ENCODE assay signal across 8 cellular contexts in the genomic region with DNA sequence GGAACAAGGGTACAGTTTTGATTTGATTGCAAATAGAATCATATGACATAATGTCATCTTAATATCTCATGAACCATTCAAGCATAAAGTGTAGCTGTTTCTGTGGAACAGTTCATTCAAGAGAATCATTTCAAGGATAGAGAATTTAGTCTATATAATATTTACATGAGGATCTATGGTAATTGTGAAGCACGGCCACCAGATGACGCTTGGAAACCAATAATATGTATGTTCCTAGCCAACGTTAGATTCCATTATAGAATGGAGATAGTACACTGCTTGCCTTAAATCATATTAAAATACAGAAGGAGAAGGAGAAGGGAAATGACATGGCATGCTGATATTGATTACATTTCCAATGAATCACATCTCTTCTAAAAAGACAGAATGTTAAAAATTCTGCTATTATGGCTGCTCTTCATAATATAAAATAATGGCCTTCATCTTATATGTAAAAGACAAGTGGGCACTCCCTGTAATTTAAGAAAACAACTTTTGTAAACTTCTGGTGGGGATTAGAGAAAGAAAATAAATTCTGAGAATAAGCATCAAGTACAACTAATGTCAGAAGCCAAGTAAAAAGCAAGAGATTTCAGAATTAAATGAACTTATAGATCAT.
A peak's percentile ranks its signal among the peaks of the same experiment; 100 is the strongest.
DNase-seq lines count a peak whose midpoint lies in the region; ATAC-seq and TF ChIP-seq lines count a peak whose summit lies in the region.

No MANE protein-coding gene starts in this region.

- TF ChIP-seq POLR2A in suprapubic skin (IDR thresholded peaks at IDR 0.05), result no peak

- H3K9me3 ChIP-seq in OCI-LY3 (ENCODE audit: insufficient read depth, low read length) (no peaks in the 10 kb centered on the region), suprapubic skin (no peaks in the 10 kb centered on the region)

- H3K79me2 ChIP-seq in OCI-LY3 (ENCODE audit: low read length), result no peaks in the 10 kb centered on the region

- DNase-seq in COLO668 (lab: John Stamatoyannopoulos, UW; ENCODE audit: unreplicated experiment) (peak; percentile 69), HT-29 (ENCODE audit: low spot score) (peak; percentile 72), foreskin keratinocyte (no peak), suprapubic skin (ENCODE audit: low spot score in 2 of 2) (no peak)
- no peak for DNase-seq in activated CD4-positive, CD25-positive, alpha-beta regulatory T cell (lab: John Stamatoyannopoulos, UW)

- H3K4me3 ChIP-seq in OCI-LY3 (ENCODE audit: low read length), result no peak overlapping the region
- H3K4me3 ChIP-seq in suprapubic skin, result no peak overlapping the region

- H3K4me1 ChIP-seq in OCI-LY3 (ENCODE audit: low read length) (peaks cover 6% of the 10 kb centered on the region; the same call in 1 of the 2 replicates), foreskin keratinocyte (peaks cover 10% of the 10 kb centered on the region), suprapubic skin (no peaks in the 10 kb centered on the region)

- no peak overlapping the region for H2AFZ ChIP-seq in OCI-LY3 (ENCODE audit: low read depth, low read length)

- TF ChIP-seq CTCF in OCI-LY3 (IDR thresholded peaks at IDR 0.05; ENCODE audit: low read depth, low read length), result peak; percentile 77
- peak; percentile 54 for TF ChIP-seq CTCF in foreskin keratinocyte (conservative IDR thresholded peaks at IDR 0.05)
- TF ChIP-seq CTCF in suprapubic skin (IDR thresholded peaks at IDR 0.05), result no peak

- no peak for ATAC-seq in foreskin keratinocyte
- ATAC-seq in HG02938 (IDR thresholded peaks at IDR 0.05; ENCODE audit: unreplicated experiment), result no peak
- ATAC-seq in GM21390 (IDR thresholded peaks at IDR 0.05; ENCODE audit: unreplicated experiment), result no peak

- H3K4me2 ChIP-seq in OCI-LY3 (ENCODE audit: low read length), result no peak overlapping the region

- WGBS in suprapubic skin, result 59% methylated on average over 3 of the region's 3 CpGs

- H3K36me3 ChIP-seq in OCI-LY3 (replicated peaks; ENCODE audit: low read depth, low read length), result no peaks in the 10 kb centered on the region
- H3K36me3 ChIP-seq in suprapubic skin, result no peaks in the 10 kb centered on the region

- TF ChIP-seq EP300 in suprapubic skin (IDR thresholded peaks at IDR 0.05), result no peak

- H3K9ac ChIP-seq in OCI-LY3 (ENCODE audit: low read length), result no peak overlapping the region

- no peaks in the 10 kb centered on the region for H3K27me3 ChIP-seq in OCI-LY3 (ENCODE audit: low read depth, low read length)
- H3K27me3 ChIP-seq in foreskin keratinocyte, result no peaks in the 10 kb centered on the region
- H3K27me3 ChIP-seq in suprapubic skin, result no peaks in the 10 kb centered on the region

- no peak overlapping the region for H3K27ac ChIP-seq in OCI-LY3 (ENCODE audit: low read length)
- no peak overlapping the region for H3K27ac ChIP-seq in foreskin keratinocyte
- H3K27ac ChIP-seq in suprapubic skin, result no peak overlapping the region

- no peaks in the 10 kb centered on the region for H4K20me1 ChIP-seq in OCI-LY3 (ENCODE audit: insufficient read depth, low read length)

Comparison
In these comparisons a context has a peak if more than half of its experiments do, and no peak if none do; other contexts are left out.
1. DNase-seq: peak in COLO668 (single experiment) and HT-29 (single experiment); none in foreskin keratinocyte (0 of 2), suprapubic skin (0 of 2) and activated CD4-positive, CD25-positive, alpha-beta regulatory T cell (0 of 4).
2. CTCF ChIP-seq: peak in OCI-LY3 (single experiment) and foreskin keratinocyte (single experiment); none in suprapubic skin (0 of 2).